19 cellular contexts compared by ENCODE assay signal in genomic region chr9:100575765-100576368, GRCh38. TPM values are rescaled to one million over a fixed set of nuclear protein-coding genes. Genes with fewer than 3 reads are reported as not detected.
DNase-seq lines count a peak whose midpoint lies in the region; ATAC-seq, FAIRE-seq and TF ChIP-seq lines count a peak whose summit lies in the region.
"Had no signal": no experiment of that assay in that cellular context is flagged by ENCODE, and none has a peak within 500 bp of the region (broad histone marks: within the 10 kb centered on the region; RNA-seq: fewer than 3 reads in every experiment).

No MANE protein-coding gene starts in this region.

- no peaks in the 10 kb centered on the region for H3K9me3 ChIP-seq in tibial nerve
- H3K9me3 ChIP-seq: right lobe of liver had no signal

- WGBS in tibial nerve, 2 donors = 80 to 87% methylated on average over 2 of the region's 2 CpGs

- no peak for TF ChIP-seq CTCF in fibroblast of the aortic adventitia (IDR thresholded peaks at IDR 0.05; ENCODE audit: insufficient read depth, low read length)
- no peak for TF ChIP-seq CTCF in tibial nerve (IDR thresholded peaks at IDR 0.05)

- no peak for TF ChIP-seq EP300 in tibial nerve (IDR thresholded peaks at IDR 0.05)

- no peak overlapping the region for H3K27ac ChIP-seq in tibial nerve
- H3K27ac ChIP-seq: right lobe of liver had no signal

- no peak for TF ChIP-seq POLR2A in H54 (IDR thresholded peaks at IDR 0.05; ENCODE audit: low read depth, low read length)
- TF ChIP-seq POLR2A in tibial nerve (IDR thresholded peaks at IDR 0.05) = no peak

- no peak overlapping the region for H3K4me3 Mint-ChIP-seq in stimulated activated effector memory CD8-positive, alpha-beta T cell treated with anti-CD3 and anti-CD28 coated beads, Interleukin-12 subunit alpha, Interleukin-12 subunit beta, amount 100 ng/mL, for 72 hours
- H3K4me3 Mint-ChIP-seq: activated CD8-positive, alpha-beta T cell treated with anti-CD3 and anti-CD28 coated beads, Interleukin-2, amount 10 ng/mL, durations not matched to agents 7 days and 5 days; brain; neural crest cell; stimulated activated naive CD8-positive, alpha-beta T cell treated with anti-CD3 and anti-CD28 coated beads, Interleukin-15, amount 100 ng/mL, for 72 hours had no signal

- peak; percentile 100 for FAIRE-seq in H54 (lab: Jason Lieb, UNC)

- H3K27me3 ChIP-seq in tibial nerve = no peaks in the 10 kb centered on the region
- H3K27me3 ChIP-seq: right lobe of liver had no signal

- H3K36me3 Mint-ChIP-seq in stimulated activated effector memory CD8-positive, alpha-beta T cell treated with anti-CD3 and anti-CD28 coated beads, Interleukin-12 subunit alpha, Interleukin-12 subunit beta, amount 100 ng/mL, for 72 hours = no peaks in the 10 kb centered on the region

- no peaks in the 10 kb centered on the region for H3K9me3 Mint-ChIP-seq in stimulated activated effector memory CD8-positive, alpha-beta T cell treated with anti-CD3 and anti-CD28 coated beads, Interleukin-12 subunit alpha, Interleukin-12 subunit beta, amount 100 ng/mL, for 72 hours
- H3K9me3 Mint-ChIP-seq: brain; neural crest cell; stimulated activated naive CD8-positive, alpha-beta T cell treated with anti-CD3 and anti-CD28 coated beads, Interleukin-15, amount 100 ng/mL, for 72 hours had no signal

- H3K4me3 ChIP-seq in fibroblast of the aortic adventitia (ENCODE audit: low read depth, low read length) (no peak overlapping the region), tibial nerve (no peak overlapping the region)
- H3K4me3 ChIP-seq: right lobe of liver had no signal

- ATAC-seq in SK-N-SH treated with all-trans-retinoic acid at 6 μM for 48 hours = peak; percentile 25; the same call in 2 of the 3 replicates
- peak; percentile 42 for ATAC-seq in stimulated activated effector memory CD8-positive, alpha-beta T cell treated with anti-CD3 and anti-CD28 coated beads, Interleukin-12 subunit alpha, Interleukin-12 subunit beta, amount 100 ng/mL, for 72 hours
- ATAC-seq: activated CD8-positive, alpha-beta T cell treated with anti-CD3 and anti-CD28 coated beads, Interleukin-2, amount 10 ng/mL, durations not matched to agents 7 days and 5 days; left ventricle myocardium superior; right lobe of liver; stimulated activated naive CD8-positive, alpha-beta T cell treated with anti-CD3 and anti-CD28 coated beads, Interleukin-15, amount 100 ng/mL, for 72 hours had no signal

- H3K4me1 ChIP-seq in tibial nerve = no peaks in the 10 kb centered on the region
- H3K4me1 ChIP-seq: right lobe of liver had no signal

- H3K27ac Mint-ChIP-seq in stimulated activated effector memory CD8-positive, alpha-beta T cell treated with anti-CD3 and anti-CD28 coated beads, Interleukin-12 subunit alpha, Interleukin-12 subunit beta, amount 100 ng/mL, for 72 hours = no peak overlapping the region
- H3K27ac Mint-ChIP-seq: activated CD8-positive, alpha-beta T cell treated with anti-CD3 and anti-CD28 coated beads, Interleukin-2, amount 10 ng/mL, durations not matched to agents 7 days and 5 days; stimulated activated naive CD8-positive, alpha-beta T cell treated with anti-CD3 and anti-CD28 coated beads, Interleukin-15, amount 100 ng/mL, for 72 hours had no signal

- no peaks in the 10 kb centered on the region for H3K36me3 ChIP-seq in tibial nerve
- H3K36me3 ChIP-seq: right lobe of liver had no signal

- H3K4me1 Mint-ChIP-seq in stimulated activated effector memory CD8-positive, alpha-beta T cell treated with anti-CD3 and anti-CD28 coated beads, Interleukin-12 subunit alpha, Interleukin-12 subunit beta, amount 100 ng/mL, for 72 hours = no peaks in the 10 kb centered on the region
- H3K4me1 Mint-ChIP-seq: stimulated activated naive CD8-positive, alpha-beta T cell treated with anti-CD3 and anti-CD28 coated beads, Interleukin-15, amount 100 ng/mL, for 72 hours had no signal

- peak; percentile 58 for DNase-seq in H54 (ENCODE audit: insufficient read length, low spot score)
- peak; percentile 60 for DNase-seq in fibroblast of the aortic adventitia (ENCODE audit: low read depth)
- DNase-seq in stimulated activated effector memory CD8-positive, alpha-beta T cell treated with anti-CD3 and anti-CD28 coated beads, Interleukin-12 subunit alpha, Interleukin-12 subunit beta, amount 100 ng/mL, for 72 hours (ENCODE audit: low spot score in 2 of 2) = no peak
- DNase-seq in C1 segment of cervical spinal cord (lab: John Stamatoyannopoulos, UW) = no peak
- no peak for DNase-seq in 8988T
- no peak for DNase-seq in tibial nerve (ENCODE audit: low spot score in 2 of 2)
- DNase-seq: activated CD8-positive, alpha-beta T cell treated with anti-CD3 and anti-CD28 coated beads, Interleukin-2, amount 10 ng/mL, durations not matched to agents 7 days and 5 days; activated effector memory CD4-positive, alpha-beta T cell treated with anti-CD3 and anti-CD28 coated beads, Interleukin-2, amount 50 U/mL, for 16 hours; hippocampal formation; KG1; left ventricle myocardium superior; NCI-H146; NCI-H748 treated with DMSO at 0.1 percent for 48 hours; right lobe of liver; Right ventricle myocardium superior; stimulated activated naive CD8-positive, alpha-beta T cell treated with anti-CD3 and anti-CD28 coated beads, Interleukin-15, amount 100 ng/mL, for 72 hours had no signal

TF ChIP-seq in SK-N-SH treated with all-trans-retinoic acid at 6 μM for 48 hours, 23 proteins besides CTCF, POLR2A, EP300 and RAD21:
- TF ChIP-seq ARNTL (CRISPR knock-in tag; IDR thresholded peaks at IDR 0.05; ENCODE audit: borderline replicate concordance, low read depth) (no peak), RARB (CRISPR knock-in tag; IDR thresholded peaks at IDR 0.05) (no peak), SNAI2 (CRISPR knock-in tag; IDR thresholded peaks at IDR 0.05) (no peak), TCF4 (CRISPR knock-in tag; IDR thresholded peaks at IDR 0.05; ENCODE audit: borderline replicate concordance) (no peak), PPARA (CRISPR knock-in tag; IDR thresholded peaks at IDR 0.05; ENCODE audit: borderline replicate concordance) (no peak), PATZ1 (CRISPR knock-in tag; IDR thresholded peaks at IDR 0.05; ENCODE audit: borderline replicate concordance) (no peak)

RNA-seq across cellular contexts. Expression of gene CAVIN4, which starts 2.0 kb away (rescaled TPM):
- total RNA-seq in fibroblast of the aortic adventitia (ENCODE audit: low replicate concordance) (1.4 TPM in 2 replicates), tibial nerve (under 1 TPM in 1 of 4 donors, not detected in 3; 0.39 TPM)

Comparison
In these comparisons a context has a peak if more than half of its experiments do, and no peak if none do; other contexts are left out.
1. DNase-seq: peak in H54 (single experiment) and fibroblast of the aortic adventitia (single experiment); none in stimulated activated effector memory CD8-positive, alpha-beta T cell treated with anti-CD3 and anti-CD28 coated beads, Interleukin-12 subunit alpha, Interleukin-12 subunit beta, amount 100 ng/mL, for 72 hours (0 of 2), C1 segment of cervical spinal cord (0 of 14), 8988T (single experiment) and tibial nerve (0 of 2).